ENCODE assay signal across 1 cellular context in genomic region chr11:26621147-26621546, GRCh38.
TF ChIP-seq lines count a peak whose summit lies in the region.

No MANE protein-coding gene starts in this region.

TF ChIP-seq in IMR-90, 13 proteins besides CTCF, POLR2A, EP300 and RAD21 (continued from another document):
- no peak for TF ChIP-seq RFX5 (IDR thresholded peaks at IDR 0.05; ENCODE audit: low read depth, low read length)
- TF ChIP-seq ELK1 (IDR thresholded peaks at IDR 0.05; ENCODE audit: borderline replicate concordance, low read depth, low read length), result no peak
- TF ChIP-seq CHD1 (IDR thresholded peaks at IDR 0.05; ENCODE audit: low read depth, low read length), result no peak
